8 cellular contexts compared by ENCODE assay signal in genomic region chr19:54266133-54266532, GRCh38. TPM values are rescaled to one million over a fixed set of nuclear protein-coding genes. Genes with fewer than 3 reads are reported as not detected.
DNase-seq lines count a peak whose midpoint lies in the region; ATAC-seq, FAIRE-seq and TF ChIP-seq lines count a peak whose summit lies in the region.

No MANE protein-coding gene starts in this region.

- no peaks in the 10 kb centered on the region for H3K4me1 ChIP-seq in NT2/D1 (ENCODE audit: insufficient read depth, insufficient read length)

- FAIRE-seq in H54 (lab: Jason Lieb, UNC): no peak

- H3K4me3 Mint-ChIP-seq in stimulated activated naive CD8-positive, alpha-beta T cell treated with anti-CD3 and anti-CD28 coated beads, Interleukin-15, amount 100 ng/mL, for 72 hours: no peak overlapping the region

- peak; percentile 80 for ATAC-seq in stimulated activated naive CD8-positive, alpha-beta T cell treated with anti-CD3 and anti-CD28 coated beads, Interleukin-15, amount 100 ng/mL, for 72 hours
- ATAC-seq in GM18858 (IDR thresholded peaks at IDR 0.05; ENCODE audit: unreplicated experiment): no peak

- no peaks in the 10 kb centered on the region for H3K79me2 ChIP-seq in neural cell (replicated peaks; ENCODE audit: insufficient read depth, low read length)

- TF ChIP-seq CTCF in neural cell (IDR thresholded peaks at IDR 0.05; ENCODE audit: poor library complexity, severe bottlenecking): peak; percentile 65

- no peak overlapping the region for H3K27ac ChIP-seq in neural cell (ENCODE audit: low read length)

- TF ChIP-seq EP300 in neural cell (conservative IDR thresholded peaks at IDR 0.05; ENCODE audit: poor library complexity, severe bottlenecking): no peak

- H2AFZ ChIP-seq in neural cell (ENCODE audit: low read depth, low read length): no peak overlapping the region

- H3F3A ChIP-seq in neural cell (ENCODE audit: insufficient read depth, low read length, poor library complexity, severe bottlenecking): no peaks in the 10 kb centered on the region

- H3K9me3 ChIP-seq in NT2/D1 (ENCODE audit: insufficient read depth, low read length) (no peaks in the 10 kb centered on the region), neural cell (ENCODE audit: low read length) (no peaks in the 10 kb centered on the region)

- no peak overlapping the region for H3K9ac ChIP-seq in NT2/D1 (ENCODE audit: insufficient read length, low read depth)
- H3K9ac ChIP-seq in neural cell (ENCODE audit: low read length): no peak overlapping the region

- no peak overlapping the region for H3K27ac Mint-ChIP-seq in stimulated activated naive CD8-positive, alpha-beta T cell treated with anti-CD3 and anti-CD28 coated beads, Interleukin-15, amount 100 ng/mL, for 72 hours

- H3K4me1 Mint-ChIP-seq in stimulated activated naive CD8-positive, alpha-beta T cell treated with anti-CD3 and anti-CD28 coated beads, Interleukin-15, amount 100 ng/mL, for 72 hours: no peaks in the 10 kb centered on the region

- no peaks in the 10 kb centered on the region for H4K20me1 ChIP-seq in neural cell (ENCODE audit: insufficient read depth)

- H3K4me3 ChIP-seq in NT2/D1 (ENCODE audit: insufficient read length, low read depth) (no peak overlapping the region), neural cell (ENCODE audit: low read length) (no peak overlapping the region)

- DNase-seq in AG20443 (ENCODE audit: low spot score): peak; percentile 55
- peak; percentile 67 for DNase-seq in H54 (ENCODE audit: insufficient read length, low spot score)
- peak; percentile 78 for DNase-seq in NT2/D1 (ENCODE audit: low read depth, low spot score)
- DNase-seq in activated CD8-positive, alpha-beta memory T cell treated with anti-CD3 and anti-CD28 coated beads, Interleukin-2, amount 50 U/mL, for 48 hours: peak; percentile 88
- peak; percentile 30 for DNase-seq in fibroblast of gingiva (ENCODE audit: low read depth)
- DNase-seq in stimulated activated naive CD8-positive, alpha-beta T cell treated with anti-CD3 and anti-CD28 coated beads, Interleukin-15, amount 100 ng/mL, for 72 hours: peak; percentile 58 to 69

- H3K27me3 Mint-ChIP-seq in stimulated activated naive CD8-positive, alpha-beta T cell treated with anti-CD3 and anti-CD28 coated beads, Interleukin-15, amount 100 ng/mL, for 72 hours: peaks cover 32% of the 10 kb centered on the region

- H3K9me2 ChIP-seq in neural cell (ENCODE audit: insufficient read depth, low read length): no peaks in the 10 kb centered on the region

- no peak overlapping the region for H3K4me2 ChIP-seq in neural cell (ENCODE audit: low read length)

- TF ChIP-seq RAD21 in neural cell (conservative IDR thresholded peaks at IDR 0.05): peak; percentile 52

- no peaks in the 10 kb centered on the region for H3K9me3 Mint-ChIP-seq in stimulated activated naive CD8-positive, alpha-beta T cell treated with anti-CD3 and anti-CD28 coated beads, Interleukin-15, amount 100 ng/mL, for 72 hours

- H3K27me3 ChIP-seq in NT2/D1 (ENCODE audit: insufficient read depth, insufficient read length) (peaks cover 10% of the 10 kb centered on the region), neural cell (ENCODE audit: insufficient read depth, low read depth, low read length) (no peaks in the 10 kb centered on the region)

- H3K36me3 ChIP-seq in NT2/D1 (ENCODE audit: insufficient read depth, insufficient read length, low read length): no peaks in the 10 kb centered on the region
- H3K36me3 ChIP-seq in neural cell (ENCODE audit: insufficient read depth, low read length): no peaks in the 10 kb centered on the region

- TF ChIP-seq POLR2A in H54 (IDR thresholded peaks at IDR 0.05; ENCODE audit: low read depth, low read length): no peak

TF ChIP-seq in neural cell, 6 proteins besides CTCF, POLR2A, EP300 and RAD21:
- TF ChIP-seq, protein P1, sequence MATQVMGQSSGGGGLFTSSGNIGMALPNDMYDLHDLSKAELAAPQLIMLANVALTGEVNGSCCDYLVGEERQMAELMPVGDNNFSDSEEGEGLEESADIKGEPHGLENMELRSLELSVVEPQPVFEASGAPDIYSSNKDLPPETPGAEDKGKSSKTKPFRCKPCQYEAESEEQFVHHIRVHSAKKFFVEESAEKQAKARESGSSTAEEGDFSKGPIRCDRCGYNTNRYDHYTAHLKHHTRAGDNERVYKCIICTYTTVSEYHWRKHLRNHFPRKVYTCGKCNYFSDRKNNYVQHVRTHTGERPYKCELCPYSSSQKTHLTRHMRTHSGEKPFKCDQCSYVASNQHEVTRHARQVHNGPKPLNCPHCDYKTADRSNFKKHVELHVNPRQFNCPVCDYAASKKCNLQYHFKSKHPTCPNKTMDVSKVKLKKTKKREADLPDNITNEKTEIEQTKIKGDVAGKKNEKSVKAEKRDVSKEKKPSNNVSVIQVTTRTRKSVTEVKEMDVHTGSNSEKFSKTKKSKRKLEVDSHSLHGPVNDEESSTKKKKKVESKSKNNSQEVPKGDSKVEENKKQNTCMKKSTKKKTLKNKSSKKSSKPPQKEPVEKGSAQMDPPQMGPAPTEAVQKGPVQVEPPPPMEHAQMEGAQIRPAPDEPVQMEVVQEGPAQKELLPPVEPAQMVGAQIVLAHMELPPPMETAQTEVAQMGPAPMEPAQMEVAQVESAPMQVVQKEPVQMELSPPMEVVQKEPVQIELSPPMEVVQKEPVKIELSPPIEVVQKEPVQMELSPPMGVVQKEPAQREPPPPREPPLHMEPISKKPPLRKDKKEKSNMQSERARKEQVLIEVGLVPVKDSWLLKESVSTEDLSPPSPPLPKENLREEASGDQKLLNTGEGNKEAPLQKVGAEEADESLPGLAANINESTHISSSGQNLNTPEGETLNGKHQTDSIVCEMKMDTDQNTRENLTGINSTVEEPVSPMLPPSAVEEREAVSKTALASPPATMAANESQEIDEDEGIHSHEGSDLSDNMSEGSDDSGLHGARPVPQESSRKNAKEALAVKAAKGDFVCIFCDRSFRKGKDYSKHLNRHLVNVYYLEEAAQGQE (IDR thresholded peaks at IDR 0.05; ENCODE audit: borderline replicate concordance): no peak
- TF ChIP-seq SMC3 (conservative IDR thresholded peaks at IDR 0.05; ENCODE audit: poor library complexity): peak; percentile 61

RNA-seq across cellular contexts. Expression of gene LILRB5, which starts 9.1 kb away (rescaled TPM):
- polyA plus RNA-seq in neural cell: not detected in 2 replicates
- polyA minus RNA-seq in neural cell: not detected in 2 replicates

RNA-seq across cellular contexts. Expression of gene LILRB2, which starts 14.8 kb away (rescaled TPM):
- polyA plus RNA-seq in neural cell: not detected in 2 replicates
- polyA minus RNA-seq in neural cell: not detected in 2 replicates

RNA-seq across cellular contexts. Expression of gene LILRA6, which starts 23.5 kb away (rescaled TPM):
- not detected in 2 replicates for polyA plus RNA-seq in neural cell
- not detected in 2 replicates for polyA minus RNA-seq in neural cell

RNA-seq across cellular contexts. Expression of gene LILRB3, which starts 43.3 kb away (rescaled TPM):
- polyA plus RNA-seq in neural cell: not detected in 2 replicates
- not detected in 2 replicates for polyA minus RNA-seq in neural cell

RNA-seq across cellular contexts. Expression of gene LILRA5, which starts 46.8 kb away (rescaled TPM):
- not detected in 2 replicates for polyA plus RNA-seq in neural cell
- not detected in 2 replicates for polyA minus RNA-seq in neural cell

Comparison
In these comparisons a context has a peak if more than half of its experiments do, and no peak if none do; other contexts are left out.
1. DNase-seq: peak in every context shown above with its lines; median percentile 88 in activated CD8-positive, alpha-beta memory T cell treated with anti-CD3 and anti-CD28 coated beads, Interleukin-2, amount 50 U/mL, for 48 hours; 78 in NT2/D1; 67 in H54; 64 in stimulated activated naive CD8-positive, alpha-beta T cell treated with anti-CD3 and anti-CD28 coated beads, Interleukin-15, amount 100 ng/mL, for 72 hours; 55 in AG20443; 30 in fibroblast of gingiva.